ENCODE assay signal across 24 cellular contexts in the genomic region with DNA sequence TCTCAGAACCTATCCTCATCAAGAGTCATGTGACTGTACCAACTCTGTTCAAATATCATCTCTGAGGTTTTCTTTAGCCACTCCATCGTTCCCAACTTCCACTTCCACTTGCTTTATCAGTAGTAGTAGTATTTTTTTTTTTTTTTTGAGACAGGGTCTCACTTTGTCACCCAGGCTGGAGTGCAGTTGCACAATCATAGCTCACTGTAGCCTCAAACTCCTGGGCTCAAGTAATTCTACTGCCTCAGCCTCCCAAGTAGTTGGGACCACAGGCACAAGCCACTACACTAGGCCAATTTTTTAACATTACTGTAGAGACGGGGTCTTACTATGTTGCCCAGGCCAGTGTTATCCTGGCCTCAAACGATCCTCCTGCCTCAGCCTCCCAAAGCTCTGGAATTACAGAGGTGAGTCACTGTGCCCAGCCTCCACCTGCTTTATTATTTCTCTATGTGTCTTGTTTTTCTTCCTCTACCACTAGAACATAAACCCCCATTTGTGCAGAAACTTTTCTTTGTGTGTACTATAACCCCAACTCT. TPM values are rescaled to one million over a fixed set of nuclear protein-coding genes. Genes with fewer than 3 reads are reported as not detected.
A peak's percentile ranks its signal among the peaks of the same experiment; 100 is the strongest.
DNase-seq lines count a peak whose midpoint lies in the region; ATAC-seq, FAIRE-seq and TF ChIP-seq lines count a peak whose summit lies in the region.
"Had no signal": no experiment of that assay in that cellular context is flagged by ENCODE, and none has a peak within 500 bp of the region (broad histone marks: within the 10 kb centered on the region; RNA-seq: fewer than 3 reads in every experiment).

No MANE protein-coding gene starts in this region.

- 83% methylated on average over 3 of the region's 3 CpGs for WGBS in K562 (ENCODE audit: insufficient coverage, low coverage, missing lambda C conversion rate)
- WGBS in mammary epithelial cell (ENCODE audit: low coverage, missing lambda C conversion rate) = 100% methylated on average over 3 of the region's 3 CpGs

- H3K27ac ChIP-seq in K562 (ENCODE audit: extremely low read depth, low read depth, low read length) = no peak overlapping the region
- H3K27ac ChIP-seq in mammary epithelial cell (ENCODE audit: insufficient read depth, low read depth, low read length) = no peak overlapping the region
- H3K27ac ChIP-seq: KMS-11, SJCRH30 had no signal

- CTCF ChIA-PET in K562 (lab: Yijun Ruan, JAX; ENCODE audit: low intra/inter-chr PET ratio) (no interaction called here), mammary epithelial cell (lab: Charles Lee; ENCODE audit: low non-redundant PET) (no interaction called here)

- H3K4me3 Mint-ChIP-seq in T-helper 2 cell treated with Interferon-gamma antibody and Interleukin-4, amounts not matched to agents 5 μg/mL and 100 μg/mL, for 36 hours = no peak overlapping the region
- H3K4me3 Mint-ChIP-seq in activated naive CD8-positive, alpha-beta T cell treated with anti-CD3 and anti-CD28 coated beads, Interleukin-2, amount 10 ng/mL, durations not matched to agents 7 days and 5 days = peak overlapping the region; percentile 21
- no peak overlapping the region for H3K4me3 Mint-ChIP-seq in activated naive CD8-positive, alpha-beta T cell treated with anti-CD3 and anti-CD28 coated beads, Interleukin-2, amount 50 U/mL, for 24 hours
- H3K4me3 Mint-ChIP-seq: CD4-positive, alpha-beta T cell; GM23338; H9; HFFc6 had no signal

- H2AFZ ChIP-seq in K562 (ENCODE audit: low read depth, low read length) = no peak overlapping the region
- no peak overlapping the region for H2AFZ ChIP-seq in mammary epithelial cell (ENCODE audit: low read depth, low read length)
- H2AFZ ChIP-seq: GM23338 had no signal

- no peaks in the 10 kb centered on the region for H3K9me3 Mint-ChIP-seq in T-helper 2 cell treated with Interferon-gamma antibody and Interleukin-4, amounts not matched to agents 5 μg/mL and 100 μg/mL, for 36 hours
- H3K9me3 Mint-ChIP-seq in activated naive CD8-positive, alpha-beta T cell treated with anti-CD3 and anti-CD28 coated beads, Interleukin-2, amount 10 ng/mL, durations not matched to agents 7 days and 5 days = no peaks in the 10 kb centered on the region
- H3K9me3 Mint-ChIP-seq in activated naive CD8-positive, alpha-beta T cell treated with anti-CD3 and anti-CD28 coated beads, Interleukin-2, amount 50 U/mL, for 24 hours = no peaks in the 10 kb centered on the region
- H3K9me3 Mint-ChIP-seq: CD4-positive, alpha-beta T cell; GM23338; H9; HFFc6 had no signal

- no peak for FAIRE-seq in K562 (lab: Jason Lieb, UNC)
- FAIRE-seq: HTR-8/SVneo had no signal

- peaks cover 92% of the 10 kb centered on the region for H3K36me3 ChIP-seq in K562 (ENCODE audit: control insufficient read depth, insufficient read depth, low read length)
- peaks cover 8% of the 10 kb centered on the region for H3K36me3 ChIP-seq in mammary epithelial cell (ENCODE audit: insufficient read depth, low read length)

- H3K4me3 ChIP-seq in K562 (no peak overlapping the region), mammary epithelial cell (replicated peaks in 1 of 3; ENCODE audit: insufficient read depth in 1 of 3, low read depth in 2 of 3, low read length in 3 of 3) (no peak overlapping the region)
- H3K4me3 ChIP-seq: GM23338, SJCRH30 had no signal

- no peak for DNase-seq in T-helper 2 cell treated with Interferon-gamma antibody and Interleukin-4, amounts not matched to agents 5 μg/mL and 100 μg/mL, for 36 hours (ENCODE audit: low spot score)
- no peak for DNase-seq in T-helper 2 cell
- DNase-seq in activated naive CD8-positive, alpha-beta T cell treated with anti-CD3 and anti-CD28 coated beads, Interleukin-2, amount 10 ng/mL, durations not matched to agents 7 days and 5 days = no peak
- DNase-seq in activated naive CD8-positive, alpha-beta T cell treated with anti-CD3 and anti-CD28 coated beads, Interleukin-2, amount 50 U/mL, for 24 hours = no peak
- DNase-seq in MV-4-11 (lab: John Stamatoyannopoulos, UW) = peak; percentile 69
- DNase-seq in K562 (ENCODE audit: extremely low read depth in 1 of 4, low spot score in 3 of 4) = no peak
- no peak for DNase-seq in mammary epithelial cell
- DNase-seq: CD4-positive, alpha-beta T cell; COR-L47; DMS53; H9; HFFc6; NCI-H1105; NCI-H146; NCI-H1930; NCI-H2107; NCI-H524; NCI-H748 treated with DMSO at 0.1 percent for 48 hours; PC-3; SJCRH30 had no signal

- in situ Hi-C loops in K562 (cut with MboI) = loop anchor here (10.0 kb wide), 1 partner anchor 276 kb away; no protein-coding TSS in a partner anchor
- in situ Hi-C loops in mammary epithelial cell (cut with MboI; ENCODE audit: low sequenced_read_pairs in 2 of 2) = loop anchor here in 1 of 2 donors (10.0 kb wide), 1 partner anchor 276 kb away; no protein-coding TSS in a partner anchor

- H3K27me3 ChIP-seq in K562 (ENCODE audit: control insufficient read depth in 2 of 2, insufficient read depth in 2 of 2, low read length in 2 of 2) (no peaks in the 10 kb centered on the region), mammary epithelial cell (ENCODE audit: insufficient read depth, low read length) (no peaks in the 10 kb centered on the region)
- H3K27me3 ChIP-seq: SJCRH30 had no signal

- TF ChIP-seq RAD21 in K562 (CRISPR knock-in tag; conservative IDR thresholded peaks at IDR 0.05 in 1 of 2, IDR thresholded peaks at IDR 0.05 in 1 of 2) = no peak

- peaks cover 4 to 19% of the 10 kb centered on the region in 2 experiments; a peak in 3 of 5 replicates for H3K4me1 ChIP-seq in K562 (replicated peaks in 1 of 2; ENCODE audit: control insufficient read depth in 2 of 2, insufficient read depth in 2 of 2, low read length in 2 of 2)
- H3K4me1 ChIP-seq in mammary epithelial cell (ENCODE audit: insufficient read depth, low read length) = peaks cover 11% of the 10 kb centered on the region

- no TSS peak for BruUV-seq in K562 (replicated peaks; lab: Mats Ljungman, UMichigan)
- no TSS peak for BruUV-seq in mammary epithelial cell (replicated peaks; lab: Mats Ljungman, UMichigan)

- POLR2A ChIA-PET in activated naive CD8-positive, alpha-beta T cell treated with anti-CD3 and anti-CD28 coated beads, Interleukin-2, amount 10 ng/mL, durations not matched to agents 7 days and 5 days (lab: Charles Lee) = no interaction called here
- POLR2A ChIA-PET in K562 (lab: Yijun Ruan, JAX) = interaction anchor here (0.7 to 2.4 kb wide), 5 partner anchors 9 to 182 kb away, joined by 3 to 9 read pairs (median 3); no protein-coding TSS in a partner anchor

- peaks cover 90% of the 10 kb centered on the region for H3K79me2 ChIP-seq in K562 (ENCODE audit: control insufficient read depth, insufficient read depth, low read length)
- peaks cover 86% of the 10 kb centered on the region for H3K79me2 ChIP-seq in mammary epithelial cell (ENCODE audit: insufficient read depth, low read length)

- H3K4me1 Mint-ChIP-seq in T-helper 2 cell treated with Interferon-gamma antibody and Interleukin-4, amounts not matched to agents 5 μg/mL and 100 μg/mL, for 36 hours (ENCODE audit: low read depth) = peaks cover 50% of the 10 kb centered on the region
- H3K4me1 Mint-ChIP-seq in activated naive CD8-positive, alpha-beta T cell treated with anti-CD3 and anti-CD28 coated beads, Interleukin-2, amount 10 ng/mL, durations not matched to agents 7 days and 5 days = peaks cover 65% of the 10 kb centered on the region
- peaks cover 36% of the 10 kb centered on the region for H3K4me1 Mint-ChIP-seq in activated naive CD8-positive, alpha-beta T cell treated with anti-CD3 and anti-CD28 coated beads, Interleukin-2, amount 50 U/mL, for 24 hours

- H3K27ac Mint-ChIP-seq in T-helper 2 cell treated with Interferon-gamma antibody and Interleukin-4, amounts not matched to agents 5 μg/mL and 100 μg/mL, for 36 hours = peak overlapping the region; percentile 5
- no peak overlapping the region for H3K27ac Mint-ChIP-seq in activated naive CD8-positive, alpha-beta T cell treated with anti-CD3 and anti-CD28 coated beads, Interleukin-2, amount 10 ng/mL, durations not matched to agents 7 days and 5 days
- no peak overlapping the region for H3K27ac Mint-ChIP-seq in activated naive CD8-positive, alpha-beta T cell treated with anti-CD3 and anti-CD28 coated beads, Interleukin-2, amount 50 U/mL, for 24 hours
- H3K27ac Mint-ChIP-seq: CD4-positive, alpha-beta T cell; GM23338; HFFc6 had no signal

- H3K9me3 ChIP-seq in K562 (replicated peaks; ENCODE audit: control insufficient read depth, insufficient read depth, low read depth, low read length) = no peaks in the 10 kb centered on the region
- no peaks in the 10 kb centered on the region for H3K9me3 ChIP-seq in mammary epithelial cell (replicated peaks; ENCODE audit: insufficient read depth, low read length)
- H3K9me3 ChIP-seq: SJCRH30 had no signal

- no peak for TF ChIP-seq POLR2A in K562 (conservative IDR thresholded peaks at IDR 0.05)

- 0 out of 2 replicates have a peak, but pooled peaks cover 6% of the 10 kb centered on the region for H4K20me1 ChIP-seq in K562 (replicated peaks; ENCODE audit: control insufficient read depth, insufficient read depth, low read length)
- H4K20me1 ChIP-seq in mammary epithelial cell (ENCODE audit: insufficient read depth, low read length) = no peaks in the 10 kb centered on the region

- H3K9ac ChIP-seq in K562 (ENCODE audit: insufficient read depth in 1 of 2, low read depth in 2 of 2, low read length in 2 of 2) = no peak overlapping the region
- H3K9ac ChIP-seq in mammary epithelial cell (ENCODE audit: insufficient read depth, low read length) = no peak overlapping the region
- H3K9ac ChIP-seq: KMS-11 had no signal

- TF ChIP-seq CTCF in K562 (IDR thresholded peaks at IDR 0.05 in 2 of 3, conservative IDR thresholded peaks at IDR 0.05 in 1 of 3; ENCODE audit: insufficient read depth in 2 of 3, low read depth in 1 of 3, low read length in 3 of 3) = no peak
- no peak for TF ChIP-seq CTCF in mammary epithelial cell (conservative IDR thresholded peaks at IDR 0.05 in 1 of 2, IDR thresholded peaks at IDR 0.05 in 1 of 2; ENCODE audit: extremely low read depth in 1 of 2, insufficient read depth in 1 of 2, low read depth in 1 of 2, low read length in 2 of 2)

- ATAC-seq in activated naive CD8-positive, alpha-beta T cell treated with anti-CD3 and anti-CD28 coated beads, Interleukin-2, amount 10 ng/mL, durations not matched to agents 7 days and 5 days (ENCODE audit: low read depth) = no peak
- no peak for ATAC-seq in activated naive CD8-positive, alpha-beta T cell treated with anti-CD3 and anti-CD28 coated beads, Interleukin-2, amount 50 U/mL, for 24 hours
- ATAC-seq in K562 (no peak), GM21737 (IDR thresholded peaks at IDR 0.05; ENCODE audit: unreplicated experiment) (no peak)
- ATAC-seq: GM23338, PC-3 had no signal

- H3K4me2 ChIP-seq in K562 (ENCODE audit: insufficient read depth, low read length) = no peak overlapping the region
- H3K4me2 ChIP-seq in mammary epithelial cell (ENCODE audit: insufficient read depth, low read depth, low read length) = no peak overlapping the region
- H3K4me2 ChIP-seq: GM23338, KMS-11 had no signal

- dilution Hi-C loops in mammary epithelial cell (cut with HindIII; ENCODE audit: low sequenced_read_pairs) = no loop called here

- H3K36me3 Mint-ChIP-seq in T-helper 2 cell treated with Interferon-gamma antibody and Interleukin-4, amounts not matched to agents 5 μg/mL and 100 μg/mL, for 36 hours (ENCODE audit: low read depth) = peaks cover 76% of the 10 kb centered on the region
- peaks cover 62% of the 10 kb centered on the region for H3K36me3 Mint-ChIP-seq in activated naive CD8-positive, alpha-beta T cell treated with anti-CD3 and anti-CD28 coated beads, Interleukin-2, amount 10 ng/mL, durations not matched to agents 7 days and 5 days
- peaks cover 76% of the 10 kb centered on the region for H3K36me3 Mint-ChIP-seq in activated naive CD8-positive, alpha-beta T cell treated with anti-CD3 and anti-CD28 coated beads, Interleukin-2, amount 50 U/mL, for 24 hours (ENCODE audit: low read depth)

- no peak for TF ChIP-seq EP300 in K562 (IDR thresholded peaks at IDR 0.05; ENCODE audit: low read length)

- intact Hi-C loops in K562 (cut with micrococcal nuclease) (no loop called here), mammary epithelial cell (cut with micrococcal nuclease) (no loop called here)

- no peaks in the 10 kb centered on the region for H3K27me3 Mint-ChIP-seq in T-helper 2 cell treated with Interferon-gamma antibody and Interleukin-4, amounts not matched to agents 5 μg/mL and 100 μg/mL, for 36 hours (ENCODE audit: low read depth)
- H3K27me3 Mint-ChIP-seq in activated naive CD8-positive, alpha-beta T cell treated with anti-CD3 and anti-CD28 coated beads, Interleukin-2, amount 10 ng/mL, durations not matched to agents 7 days and 5 days = no peaks in the 10 kb centered on the region
- H3K27me3 Mint-ChIP-seq in activated naive CD8-positive, alpha-beta T cell treated with anti-CD3 and anti-CD28 coated beads, Interleukin-2, amount 50 U/mL, for 24 hours = no peaks in the 10 kb centered on the region
- H3K27me3 Mint-ChIP-seq: CD4-positive, alpha-beta T cell had no signal

- H3K9me1 ChIP-seq in K562 (ENCODE audit: control insufficient read depth, insufficient read depth, low read length) = peaks cover 6% of the 10 kb centered on the region

RNA-seq across cellular contexts. Expression of a gene that starts 5.9 kb away (rescaled TPM):
- total RNA-seq in activated naive CD8-positive, alpha-beta T cell treated with anti-CD3 and anti-CD28 coated beads, Interleukin-2, amount 10 ng/mL, durations not matched to agents 7 days and 5 days = 100 to 1,000 TPM; 123 to 126 TPM
- 177 and 316 TPM in 2 replicates for total RNA-seq in K562 (2011; cell fraction: chromatin; rRNA removed; ENCODE audit: low replicate concordance)
- 101 and 122 TPM in 2 replicates for total RNA-seq in K562 (2011; cell fraction: nucleolus; rRNA removed)
- 178 and 208 TPM in 2 replicates for total RNA-seq in K562 (2011; cell fraction: nucleoplasm; rRNA removed)
- total RNA-seq in K562 (2014; rRNA removed) (47.2 and 50.6 TPM in 2 replicates), K562 (2014; rRNA removed; fragmentation: Illumina TruSeq; extraction: Trizol) (75.9 and 83.0 TPM in 2 replicates), K562 (2015; rRNA removed; fragmentation: Illumina TruSeq; extraction: Trizol) (65.1 and 70.1 TPM in 2 replicates), K562 (2021) (103 and 127 TPM in 2 replicates), mammary epithelial cell (10 to 100 TPM in 1 of 2 donors, 1 to 10 TPM in 1; 3.2 to 42.0 TPM)
- polyA plus RNA-seq in K562 (2011; rRNA removed) (75.0 and 124 TPM in 2 replicates), K562 (2014; fragmentation: Illumina TruSeq; extraction: Trizol) (78.8 and 86.1 TPM in 2 replicates), K562 (2014; fragmentation: Nextera tagmentation; extraction: Ambion mirVana) (10 to 100 TPM; 21.5 to 97.7 TPM), K562 (2014; rRNA removed) (94.6 and 97.2 TPM in 2 replicates), mammary epithelial cell (27.4 TPM)
- 54.9 and 63.1 TPM in 2 replicates for polyA plus RNA-seq in K562 (2011; cell fraction: cytosol; rRNA removed)
- 114 and 154 TPM in 2 replicates for polyA plus RNA-seq in K562 (2011; cell fraction: nucleus; rRNA removed)
- polyA plus RNA-seq in K562 (2012) = 71.2 and 97.6 TPM in 2 replicates
- 201 and 283 TPM in 2 replicates for polyA minus RNA-seq in K562 (2011; rRNA and poly(A)+ RNA removed)
- 50.1 and 65.9 TPM in 2 replicates for polyA minus RNA-seq in K562 (2011; cell fraction: cytosol; rRNA and poly(A)+ RNA removed)
- polyA minus RNA-seq in K562 (2011; cell fraction: nucleus; rRNA and poly(A)+ RNA removed) = 111 and 112 TPM in 2 replicates
- 25.8 TPM for polyA minus RNA-seq in mammary epithelial cell
